Comparison of ENCODE assay signal across 10 cellular contexts in the genomic region with DNA sequence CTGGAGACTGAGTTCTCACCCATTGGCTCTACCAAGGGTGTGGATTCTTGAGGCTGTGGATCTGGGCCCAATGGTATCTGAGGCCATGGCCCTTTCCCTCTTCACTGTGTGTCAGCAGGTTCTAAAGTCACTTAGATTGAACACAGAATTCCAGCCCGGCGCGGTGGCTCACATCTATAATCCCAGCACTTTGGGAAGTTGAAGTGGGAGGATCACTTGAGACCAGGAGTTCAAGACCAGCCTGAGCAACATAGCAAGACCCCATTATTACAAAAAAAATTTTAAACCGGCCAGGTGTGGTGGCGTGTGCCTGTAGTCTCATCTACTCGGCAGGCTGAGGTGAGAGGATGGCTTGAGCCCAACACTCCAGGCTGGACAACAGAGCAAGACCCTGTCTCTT. TPM values are rescaled to one million over a fixed set of nuclear protein-coding genes. Genes with fewer than 3 reads are reported as not detected.
"Had no signal": no experiment of that assay in that cellular context is flagged by ENCODE, and none has a peak within 500 bp of the region (broad histone marks: within the 10 kb centered on the region; RNA-seq: fewer than 3 reads in every experiment).

No MANE protein-coding gene starts in this region.

- H3K9me3 ChIP-seq: HAP-1 had no signal

- H3K36me3 ChIP-seq: HAP-1 had no signal

- H3K27ac ChIP-seq: GM23248, HL-60 had no signal

- DNase-seq: GOT3, H7, HFFc6 had no signal

- ATAC-seq: HCT116, HepG2 had no signal

- H3K4me1 ChIP-seq: HAP-1 had no signal

- H3K4me3 ChIP-seq: GM23248, HAP-1 had no signal

RNA-seq across cellular contexts. Expression of a gene that starts 18.0 kb away (rescaled TPM):
- total RNA-seq: HFFc6, HT1080 had no signal

RNA-seq across cellular contexts. Expression of a gene that starts 59.0 kb away (rescaled TPM):
- total RNA-seq: GM23248, H4, H7, HepG2, HFFc6, HT1080 had no signal
